Comparison of ENCODE assay signal across 8 cellular contexts in genomic region chr7:141551773-141552162, GRCh38. TPM values are rescaled to one million over a fixed set of nuclear protein-coding genes. Genes with fewer than 3 reads are reported as not detected.
DNase-seq lines count a peak whose midpoint lies in the region; ATAC-seq and TF ChIP-seq lines count a peak whose summit lies in the region.

No MANE protein-coding gene starts in this region.

- H3K27me3 ChIP-seq in body of pancreas, result no peaks in the 10 kb centered on the region

- no peak for TF ChIP-seq POLR2A in body of pancreas (IDR thresholded peaks at IDR 0.05)

- ATAC-seq in GM18867 (IDR thresholded peaks at IDR 0.05; ENCODE audit: unreplicated experiment), result peak; percentile 18
- ATAC-seq in HG03469 (IDR thresholded peaks at IDR 0.05; ENCODE audit: unreplicated experiment), result peak; percentile 17
- ATAC-seq in body of pancreas, result no peak
- no peak for ATAC-seq in mucosa of descending colon
- no peak for ATAC-seq in GM21528 (IDR thresholded peaks at IDR 0.05; ENCODE audit: low FRiP score, unreplicated experiment)
- no peak for ATAC-seq in HG03571 (IDR thresholded peaks at IDR 0.05; ENCODE audit: unreplicated experiment)

- TF ChIP-seq CTCF in body of pancreas (IDR thresholded peaks at IDR 0.05), result no peak
- no peak for TF ChIP-seq CTCF in mucosa of descending colon (IDR thresholded peaks at IDR 0.05)
- no peak for TF ChIP-seq CTCF in GM13976 (IDR thresholded peaks at IDR 0.05; ENCODE audit: borderline replicate concordance, control extremely low read depth, extremely low read depth, insufficient read depth, missing control alignments)

- peak overlapping the region; percentile 89 to 97 for H3K4me3 ChIP-seq in body of pancreas
- H3K4me3 ChIP-seq in mucosa of descending colon, result peak overlapping the region; percentile 91

- in situ Hi-C loops in GM13976 (cut with MboI; ENCODE audit: low sequenced_read_pairs, unreplicated experiment), result no loop called here

- H3K9me3 ChIP-seq in body of pancreas, result no peaks in the 10 kb centered on the region
- no peaks in the 10 kb centered on the region for H3K9me3 ChIP-seq in mucosa of descending colon

- 5 to 8% methylated on average over 4 of the region's 4 CpGs for WGBS in body of pancreas, 2 donors

- H3K4me1 ChIP-seq in body of pancreas, result peaks cover 13% of the 10 kb centered on the region
- H3K4me1 ChIP-seq in mucosa of descending colon (ENCODE audit: low read depth), result peaks cover 3% of the 10 kb centered on the region

- no peak overlapping the region for H3K27ac ChIP-seq in body of pancreas

- intact Hi-C loops in body of pancreas (cut with DNase I), result no loop called here
- intact Hi-C loops in mucosa of descending colon (cut with DNase I, micrococcal nuclease), result no loop called here

- DNase-seq in body of pancreas, result no peak
- no peak for DNase-seq in mucosa of descending colon
- DNase-seq in activated effector memory CD4-positive, alpha-beta T cell treated with Interleukin-2 at 50 U/mL for 16 hours, result no peak
- DNase-seq in GM13976 (ENCODE audit: low spot score), result no peak

- H3K36me3 ChIP-seq in body of pancreas (replicated peaks in 1 of 2; ENCODE audit: insufficient read depth in 1 of 2, low read depth in 2 of 2) (no peaks in the 10 kb centered on the region), mucosa of descending colon (ENCODE audit: low read depth) (no peaks in the 10 kb centered on the region)

RNA-seq across cellular contexts. Expression of gene AGK, which starts 0.6 kb away (rescaled TPM):
- total RNA-seq in body of pancreas (10 to 100 TPM; 12.7 to 30.7 TPM), mucosa of descending colon (10 to 100 TPM; 16.7 to 20.7 (median 17.6) TPM)

Comparison
In these comparisons a context has a peak if more than half of its experiments do, and no peak if none do; other contexts are left out.
1. ATAC-seq: peak in GM18867 (single experiment) and HG03469 (single experiment); none in body of pancreas (single experiment), mucosa of descending colon (single experiment), GM21528 (single experiment) and HG03571 (single experiment).